In genomic region chr12:111616177-111616623, GRCh38 we compare ENCODE assay signal across 2 cellular contexts.
A peak's percentile ranks its signal among the peaks of the same experiment; 100 is the strongest.
TF ChIP-seq lines count a peak whose summit lies in the region.

No MANE protein-coding gene starts in this region.

TF ChIP-seq in HEK293, 187 proteins besides CTCF, POLR2A, EP300 and RAD21 (continued from another document):
- TF ChIP-seq, protein P1, sequence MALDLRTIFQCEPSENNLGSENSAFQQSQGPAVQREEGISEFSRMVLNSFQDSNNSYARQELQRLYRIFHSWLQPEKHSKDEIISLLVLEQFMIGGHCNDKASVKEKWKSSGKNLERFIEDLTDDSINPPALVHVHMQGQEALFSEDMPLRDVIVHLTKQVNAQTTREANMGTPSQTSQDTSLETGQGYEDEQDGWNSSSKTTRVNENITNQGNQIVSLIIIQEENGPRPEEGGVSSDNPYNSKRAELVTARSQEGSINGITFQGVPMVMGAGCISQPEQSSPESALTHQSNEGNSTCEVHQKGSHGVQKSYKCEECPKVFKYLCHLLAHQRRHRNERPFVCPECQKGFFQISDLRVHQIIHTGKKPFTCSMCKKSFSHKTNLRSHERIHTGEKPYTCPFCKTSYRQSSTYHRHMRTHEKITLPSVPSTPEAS (tag by site-specific recombination; IDR thresholded peaks at IDR 0.05), result no peak

TF ChIP-seq in K562, 482 proteins besides CTCF, POLR2A, EP300 and RAD21 (continued from another document):
- TF ChIP-seq KDM2B (CRISPR knock-in tag; IDR thresholded peaks at IDR 0.05) (no peak), KDM1A (IDR thresholded peaks at IDR 0.05) (0 out of 4 replicates have a peak, but pooled peaks of 1 of the 2 experiments have one; percentile 21), ESRRA (IDR thresholded peaks at IDR 0.05; ENCODE audit: borderline replicate concordance, low read depth) (peak; percentile 70), CEBPG (CRISPR knock-in tag; IDR thresholded peaks at IDR 0.05) (no peak), CEBPG (tag; conservative IDR thresholded peaks at IDR 0.05 in 1 of 2, IDR thresholded peaks at IDR 0.05 in 1 of 2) (peak in 1 of 2 experiments; percentile 75; a peak in 2 of 4 replicates)
TF ChIP-seq in K562: peak in this region for 8.
